ENCODE assay signal across 20 cellular contexts in the genomic region with DNA sequence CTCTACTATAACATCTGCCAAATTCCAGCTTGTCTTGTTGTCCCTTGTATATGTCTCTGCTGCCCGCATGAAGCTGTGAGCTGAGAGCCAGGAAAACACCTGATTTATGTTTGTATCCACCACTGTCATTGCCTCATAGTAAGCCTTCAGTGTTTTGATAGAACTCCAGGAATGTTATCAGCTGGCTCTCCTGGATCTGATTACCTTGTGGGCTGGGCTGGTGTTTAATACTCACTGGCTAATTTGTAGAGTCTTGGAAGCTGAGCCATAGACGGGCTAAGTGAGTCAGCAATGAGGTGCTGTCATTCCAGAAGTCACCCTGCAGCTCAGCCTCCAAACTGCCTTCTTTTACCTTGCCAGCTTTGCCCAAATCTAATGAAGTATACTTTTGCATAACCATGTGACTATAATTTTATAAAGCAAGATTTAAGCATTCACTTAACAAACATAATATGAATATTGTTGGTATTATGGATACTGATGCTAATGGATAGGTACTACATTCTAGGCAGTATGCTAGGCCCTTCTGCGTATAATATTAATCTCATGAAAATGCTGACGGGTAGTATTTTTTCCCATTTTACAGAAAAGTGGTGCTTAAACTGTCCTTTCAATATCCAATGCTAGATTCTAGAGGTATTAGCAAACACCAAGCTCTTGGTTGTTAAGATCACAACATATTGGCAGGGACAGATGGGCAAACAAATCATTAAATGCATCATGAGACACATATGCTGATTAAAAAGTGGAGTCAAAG.
DNase-seq lines count a peak whose midpoint lies in the region; ATAC-seq and TF ChIP-seq lines count a peak whose summit lies in the region.
"Had no signal": no experiment of that assay in that cellular context is flagged by ENCODE, and none has a peak within 500 bp of the region (broad histone marks: within the 10 kb centered on the region; RNA-seq: fewer than 3 reads in every experiment).

No MANE protein-coding gene starts in this region.

- H3K4me2 ChIP-seq in neural progenitor cell: no peak overlapping the region

- H4K20me1 ChIP-seq in neural progenitor cell (ENCODE audit: low read depth): no peaks in the 10 kb centered on the region

- H3K4me1 Mint-ChIP-seq in endodermal cell (peaks cover 46% of the 10 kb centered on the region), neural progenitor cell (peaks cover 7% of the 10 kb centered on the region)

- H3K36me3 ChIP-seq in endodermal cell (ENCODE audit: control insufficient read depth, insufficient read depth, low read length) (no peaks in the 10 kb centered on the region), neural progenitor cell (no peaks in the 10 kb centered on the region), tibial artery (no peaks in the 10 kb centered on the region)
- H3K36me3 ChIP-seq: vagina had no signal

- H3K9me3 ChIP-seq in endodermal cell (ENCODE audit: control insufficient read depth, low read length) (no peaks in the 10 kb centered on the region), neural progenitor cell (ENCODE audit: low read depth) (no peaks in the 10 kb centered on the region), tibial artery (no peaks in the 10 kb centered on the region)
- H3K9me3 ChIP-seq: vagina had no signal

- WGBS in endodermal cell (ENCODE audit: insufficient coverage in 1 of 2, insufficient read length in 1 of 2), 2 experiments: 78 to 80% methylated on average over 4 of the region's 4 CpGs

- intact Hi-C loops in tibial artery (cut with DNase I; ENCODE audit: low total_unique reads): no loop called here

- H3K27ac Mint-ChIP-seq in endodermal cell (peak overlapping the region; percentile 13), neural progenitor cell (no peak overlapping the region)

- H3K4me3 Mint-ChIP-seq in endodermal cell (no peak overlapping the region), neural progenitor cell (no peak overlapping the region)
- H3K4me3 Mint-ChIP-seq: central memory CD8-positive, alpha-beta T cell had no signal

- H3K79me2 ChIP-seq in neural progenitor cell (ENCODE audit: low read depth): no peaks in the 10 kb centered on the region
- H3K79me2 ChIP-seq: parathyroid adenoma had no signal

- H3K36me3 Mint-ChIP-seq in endodermal cell (ENCODE audit: low read depth) (no peaks in the 10 kb centered on the region), neural progenitor cell (no peaks in the 10 kb centered on the region)

- no peak overlapping the region for H3K4me3 ChIP-seq in endodermal cell (ENCODE audit: low read length)
- H3K4me3 ChIP-seq in neural progenitor cell: no peak overlapping the region
- H3K4me3 ChIP-seq in tibial artery: no peak overlapping the region
- H3K4me3 ChIP-seq: vagina had no signal

- ATAC-seq in HG03196 (IDR thresholded peaks at IDR 0.05; ENCODE audit: unreplicated experiment) (no peak), HG03442 (IDR thresholded peaks at IDR 0.05; ENCODE audit: unreplicated experiment) (no peak)

- no peaks in the 10 kb centered on the region for H3K27me3 Mint-ChIP-seq in endodermal cell (ENCODE audit: insufficient read depth)
- H3K27me3 Mint-ChIP-seq in neural progenitor cell (ENCODE audit: insufficient read depth, low read depth): peaks cover 3% of the 10 kb centered on the region
- H3K27me3 Mint-ChIP-seq: central memory CD8-positive, alpha-beta T cell had no signal

- H3F3A ChIP-seq in neural progenitor cell (ENCODE audit: low read depth): peaks cover 12% of the 10 kb centered on the region

- TF ChIP-seq CTCF in endodermal cell (conservative IDR thresholded peaks at IDR 0.05) (no peak), neural progenitor cell (IDR thresholded peaks at IDR 0.05) (no peak), tibial artery (IDR thresholded peaks at IDR 0.05) (no peak)

- H3K4me1 ChIP-seq in endodermal cell (ENCODE audit: control insufficient read depth, insufficient read depth, low read length) (peaks cover 34% of the 10 kb centered on the region), neural progenitor cell (peaks cover 11% of the 10 kb centered on the region), tibial artery (no peaks in the 10 kb centered on the region)
- H3K4me1 ChIP-seq: parathyroid adenoma, vagina had no signal

- peak; percentile 21 for DNase-seq in EL
- DNase-seq in NCI-H1694 (lab: John Stamatoyannopoulos, UW): peak; percentile 59
- peak; percentile 61 for DNase-seq in endodermal cell
- DNase-seq in neural progenitor cell (ENCODE audit: low spot score): no peak
- DNase-seq in tibial artery: no peak
- no peak for DNase-seq in NCI-H748 treated with DMSO at 0.1 percent for 48 hours (lab: John Stamatoyannopoulos, UW)
- DNase-seq: activated CD8-positive, alpha-beta memory T cell treated with anti-CD3 and anti-CD28 coated beads for 24 hours; activated naive CD4-positive, alpha-beta T cell; AML-193; erythroblast; hypothalamus; midbrain; NCI-H526; SHP77 treated with DMSO at 0.1 percent for 48 hours; stimulated activated CD4-positive, alpha-beta T cell treated with anti-CD3 and anti-CD28 coated beads, Interleukin-2, amount 100 ng/mL, for 24 hours had no signal

- no peaks in the 10 kb centered on the region for H3K27me3 ChIP-seq in endodermal cell (ENCODE audit: control insufficient read depth, insufficient read depth, low read length, poor library complexity, severe bottlenecking)
- H3K27me3 ChIP-seq in neural progenitor cell: no peaks in the 10 kb centered on the region
- no peaks in the 10 kb centered on the region for H3K27me3 ChIP-seq in tibial artery
- H3K27me3 ChIP-seq: vagina had no signal

- H3K9ac ChIP-seq in endodermal cell (ENCODE audit: extremely low read depth, low read length, poor library complexity, severe bottlenecking) (no peak overlapping the region), neural progenitor cell (peak overlapping the region; percentile 19)
- H3K9ac ChIP-seq: parathyroid adenoma had no signal

- H2AFZ ChIP-seq in neural progenitor cell (replicated peaks): no peak overlapping the region
- H2AFZ ChIP-seq: parathyroid adenoma had no signal

- H3K27ac ChIP-seq in endodermal cell (ENCODE audit: low read depth, low read length): no peak overlapping the region
- H3K27ac ChIP-seq in neural progenitor cell: no peak overlapping the region
- no peak overlapping the region for H3K27ac ChIP-seq in tibial artery
- H3K27ac ChIP-seq: parathyroid adenoma, vagina had no signal

- no peaks in the 10 kb centered on the region for H3K9me3 Mint-ChIP-seq in endodermal cell
- H3K9me3 Mint-ChIP-seq in neural progenitor cell: no peaks in the 10 kb centered on the region
- H3K9me3 Mint-ChIP-seq: central memory CD8-positive, alpha-beta T cell had no signal

Comparison
In these comparisons a context has a peak if more than half of its experiments do, and no peak if none do; other contexts are left out.
1. DNase-seq: peak in EL (single experiment), NCI-H1694 (single experiment) and endodermal cell (single experiment); none in neural progenitor cell (single experiment), tibial artery (0 of 2) and NCI-H748 treated with DMSO at 0.1 percent for 48 hours (single experiment).